ENCODE assay signal across 21 cellular contexts in the genomic region with DNA sequence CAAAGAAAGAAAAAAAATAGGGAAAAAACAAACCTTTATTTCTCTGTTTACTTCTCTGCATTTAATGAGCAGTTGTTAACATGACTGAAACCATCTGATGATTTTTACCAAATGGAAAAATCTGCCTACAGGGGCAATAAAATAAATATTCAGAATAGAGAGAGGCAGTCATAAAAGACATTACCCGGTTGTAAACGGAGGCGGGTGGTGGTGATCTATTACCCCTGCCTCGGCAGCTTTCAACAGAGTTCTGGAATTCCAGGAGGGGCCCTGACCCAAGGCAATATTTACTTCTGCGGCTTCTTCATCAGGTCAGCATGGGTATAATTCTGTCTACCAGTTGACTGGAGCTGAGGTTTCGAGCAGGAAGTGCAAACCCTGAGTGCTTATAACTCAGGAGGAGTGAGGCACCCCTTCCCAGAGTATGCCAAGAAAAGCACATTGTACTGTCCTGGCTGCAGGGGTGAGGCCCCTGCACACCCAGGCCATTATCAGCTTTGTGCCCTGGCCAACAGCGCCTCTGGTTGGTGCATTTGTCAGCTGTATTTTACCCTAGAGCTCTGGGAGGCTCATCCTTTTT. TPM values are rescaled to one million over a fixed set of nuclear protein-coding genes. Genes with fewer than 3 reads are reported as not detected.
DNase-seq lines count a peak whose midpoint lies in the region; ATAC-seq and TF ChIP-seq lines count a peak whose summit lies in the region.
"Had no signal": no experiment of that assay in that cellular context is flagged by ENCODE, and none has a peak within 500 bp of the region (broad histone marks: within the 10 kb centered on the region; RNA-seq: fewer than 3 reads in every experiment).

No MANE protein-coding gene starts in this region.

- ATAC-seq in left colon (peak; percentile 70), upper lobe of right lung (no peak), HG03139 (IDR thresholded peaks at IDR 0.05; ENCODE audit: unreplicated experiment) (no peak)
- ATAC-seq: natural killer cell, SK-N-SH treated with all-trans-retinoic acid at 6 μM for 48 hours had no signal

- DNase-seq in GM04504 (ENCODE audit: low read depth): peak; percentile 46
- peak; percentile 65 for DNase-seq in MV-4-11 (lab: John Stamatoyannopoulos, UW)
- DNase-seq in left colon: peak in 1 of 2 donors; percentile 31
- DNase-seq in upper lobe of right lung: peak; percentile 19
- no peak for DNase-seq in NK-92 treated with Interleukin-12 subunit alpha and Interleukin-12 subunit beta, amount 100 ng/mL, for 24 hours (lab: John Stamatoyannopoulos, UW)
- DNase-seq in left ventricle myocardium inferior: no peak
- DNase-seq: activated CD4-positive, alpha-beta T cell treated with anti-CD3 and anti-CD28 coated beads, Interleukin-2, amount 50 U/mL, for 4 hours; activated naive CD4-positive, alpha-beta T cell; cortex of kidney; Kasumi-1; natural killer cell; NCI-H1092 treated with DMSO at 0.1 percent for 48 hours; NCI-H2029; NCI-H510A; substantia nigra; WERI-Rb-1 had no signal

- TF ChIP-seq CTCF in upper lobe of right lung (IDR thresholded peaks at IDR 0.05): no peak
- TF ChIP-seq CTCF in left ventricle myocardium inferior (IDR thresholded peaks at IDR 0.05; ENCODE audit: borderline replicate concordance): no peak

- no peak overlapping the region for H3K4me3 ChIP-seq in upper lobe of right lung
- H3K4me3 ChIP-seq in left ventricle myocardium inferior: no peak overlapping the region
- H3K4me3 ChIP-seq: adrenal gland, breast epithelium had no signal

- H3K9me3 ChIP-seq in upper lobe of right lung: no peaks in the 10 kb centered on the region
- no peaks in the 10 kb centered on the region for H3K9me3 ChIP-seq in left ventricle myocardium inferior (replicated peaks)
- H3K9me3 ChIP-seq: adrenal gland, breast epithelium had no signal

- intact Hi-C loops in left colon (cut with DNase I, micrococcal nuclease) (loop anchor here in 1 of 2 donors (10.0 kb wide), 1 partner anchor 462 kb away; no protein-coding TSS in a partner anchor), upper lobe of right lung (cut with DNase I) (loop anchor here (5.0 kb wide), 1 partner anchor 711 kb away; no protein-coding TSS in a partner anchor), left ventricle myocardium inferior (cut with micrococcal nuclease) (no loop called here)

- no peaks in the 10 kb centered on the region for H3K36me3 ChIP-seq in upper lobe of right lung
- H3K36me3 ChIP-seq in left ventricle myocardium inferior: no peaks in the 10 kb centered on the region
- H3K36me3 ChIP-seq: adrenal gland, breast epithelium, WERI-Rb-1 had no signal

- H3K27me3 ChIP-seq in upper lobe of right lung: no peaks in the 10 kb centered on the region
- H3K27me3 ChIP-seq in left ventricle myocardium inferior (ENCODE audit: low read depth): peaks cover 8% of the 10 kb centered on the region
- H3K27me3 ChIP-seq: adrenal gland, breast epithelium had no signal

- H3K27ac ChIP-seq in upper lobe of right lung: no peak overlapping the region
- no peak overlapping the region for H3K27ac ChIP-seq in left ventricle myocardium inferior (replicated peaks)
- H3K27ac ChIP-seq: adrenal gland, breast epithelium, parathyroid adenoma, WERI-Rb-1 had no signal

- H3K4me1 ChIP-seq in upper lobe of right lung (no peaks in the 10 kb centered on the region), left ventricle myocardium inferior (peaks cover 9% of the 10 kb centered on the region)
- H3K4me1 ChIP-seq: adrenal gland, breast epithelium had no signal

RNA-seq across cellular contexts. Expression of a gene that starts 8.2 kb away (rescaled TPM):
- total RNA-seq in left colon (10 to 100 TPM; 15.5 to 61.3 TPM), upper lobe of right lung (40.8 TPM), left ventricle myocardium inferior (130 TPM)
- total RNA-seq: natural killer cell had no signal

Comparison
In these comparisons a context has a peak if more than half of its experiments do, and no peak if none do; other contexts are left out.
1. DNase-seq: peak in GM04504 (single experiment), MV-4-11 (single experiment) and upper lobe of right lung (single experiment); none in NK-92 treated with Interleukin-12 subunit alpha and Interleukin-12 subunit beta, amount 100 ng/mL, for 24 hours (single experiment) and left ventricle myocardium inferior (single experiment).